ENCODE assay signal across 3 cellular contexts in the genomic region with DNA sequence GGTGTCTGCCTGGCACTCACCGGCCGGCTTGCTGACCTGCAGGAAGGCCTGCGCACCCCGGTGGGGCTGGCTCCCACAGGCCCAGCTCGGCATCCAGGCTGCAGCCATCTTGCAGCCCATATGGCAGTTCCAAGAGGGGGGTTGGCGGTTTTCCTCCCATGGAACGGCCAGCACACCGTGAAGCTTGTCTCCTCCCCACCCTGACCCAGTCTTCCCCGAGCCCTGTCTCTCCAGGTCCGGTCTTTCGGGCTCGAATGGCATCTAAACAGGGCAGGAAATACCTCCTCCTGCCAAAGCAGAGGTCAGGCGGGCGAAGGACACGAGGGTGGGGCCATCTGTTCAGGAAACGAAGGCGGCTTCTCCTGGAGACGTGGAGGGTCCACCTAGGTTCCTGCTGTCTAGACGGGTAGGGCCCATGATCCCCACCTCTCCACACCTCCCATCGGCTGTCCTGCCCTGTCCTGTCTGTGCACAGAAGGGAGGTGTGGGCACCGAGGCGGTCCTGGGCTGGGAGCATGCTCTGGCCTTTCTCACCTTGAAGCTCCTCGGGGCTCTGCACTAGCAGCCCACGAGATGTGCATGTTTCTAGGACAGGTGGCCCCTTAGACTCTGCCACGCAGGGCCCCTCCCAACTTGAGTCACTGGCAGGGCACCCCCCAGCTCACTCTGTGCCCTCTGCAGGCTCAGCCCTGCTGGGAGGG.
TF ChIP-seq lines count a peak whose summit lies in the region.

No MANE protein-coding gene starts in this region.

TF ChIP-seq in SK-N-SH treated with all-trans-retinoic acid at 6 μM for 48 hours, 23 proteins besides CTCF, POLR2A, EP300 and RAD21:
- TF ChIP-seq, protein P1, sequence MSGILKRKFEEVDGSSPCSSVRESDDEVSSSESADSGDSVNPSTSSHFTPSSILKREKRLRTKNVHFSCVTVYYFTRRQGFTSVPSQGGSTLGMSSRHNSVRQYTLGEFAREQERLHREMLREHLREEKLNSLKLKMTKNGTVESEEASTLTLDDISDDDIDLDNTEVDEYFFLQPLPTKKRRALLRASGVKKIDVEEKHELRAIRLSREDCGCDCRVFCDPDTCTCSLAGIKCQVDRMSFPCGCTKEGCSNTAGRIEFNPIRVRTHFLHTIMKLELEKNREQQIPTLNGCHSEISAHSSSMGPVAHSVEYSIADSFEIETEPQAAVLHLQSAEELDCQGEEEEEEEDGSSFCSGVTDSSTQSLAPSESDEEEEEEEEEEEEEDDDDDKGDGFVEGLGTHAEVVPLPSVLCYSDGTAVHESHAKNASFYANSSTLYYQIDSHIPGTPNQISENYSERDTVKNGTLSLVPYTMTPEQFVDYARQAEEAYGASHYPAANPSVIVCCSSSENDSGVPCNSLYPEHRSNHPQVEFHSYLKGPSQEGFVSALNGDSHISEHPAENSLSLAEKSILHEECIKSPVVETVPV (CRISPR knock-in tag; IDR thresholded peaks at IDR 0.05): no peak
- TF ChIP-seq ISL1 (CRISPR knock-in tag; IDR thresholded peaks at IDR 0.05): no peak

TF ChIP-seq in SK-N-SH, 30 proteins besides CTCF, POLR2A, EP300 and RAD21:
- TF ChIP-seq FOXJ3 (CRISPR knock-in tag; IDR thresholded peaks at IDR 0.05) (no peak), TAF1 (IDR thresholded peaks at IDR 0.05; ENCODE audit: borderline replicate concordance, low read depth, low read length) (no peak), SMC3 (IDR thresholded peaks at IDR 0.05; ENCODE audit: low read depth, low read length) (no peak), GATA2 (CRISPR knock-in tag; IDR thresholded peaks at IDR 0.05) (no peak), TEAD4 (IDR thresholded peaks at IDR 0.05; ENCODE audit: borderline replicate concordance, insufficient read depth) (no peak), ELF1 (IDR thresholded peaks at IDR 0.05) (no peak), USF1 (IDR thresholded peaks at IDR 0.05; ENCODE audit: borderline replicate concordance, low read depth) (no peak), POLR2AphosphoS5 (IDR thresholded peaks at IDR 0.05; ENCODE audit: low read depth, low read length) (no peak)
- TF ChIP-seq, protein P2, sequence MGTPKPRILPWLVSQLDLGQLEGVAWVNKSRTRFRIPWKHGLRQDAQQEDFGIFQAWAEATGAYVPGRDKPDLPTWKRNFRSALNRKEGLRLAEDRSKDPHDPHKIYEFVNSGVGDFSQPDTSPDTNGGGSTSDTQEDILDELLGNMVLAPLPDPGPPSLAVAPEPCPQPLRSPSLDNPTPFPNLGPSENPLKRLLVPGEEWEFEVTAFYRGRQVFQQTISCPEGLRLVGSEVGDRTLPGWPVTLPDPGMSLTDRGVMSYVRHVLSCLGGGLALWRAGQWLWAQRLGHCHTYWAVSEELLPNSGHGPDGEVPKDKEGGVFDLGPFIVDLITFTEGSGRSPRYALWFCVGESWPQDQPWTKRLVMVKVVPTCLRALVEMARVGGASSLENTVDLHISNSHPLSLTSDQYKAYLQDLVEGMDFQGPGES (IDR thresholded peaks at IDR 0.05; ENCODE audit: low read depth, low read length): no peak
- TF ChIP-seq, protein P3, sequence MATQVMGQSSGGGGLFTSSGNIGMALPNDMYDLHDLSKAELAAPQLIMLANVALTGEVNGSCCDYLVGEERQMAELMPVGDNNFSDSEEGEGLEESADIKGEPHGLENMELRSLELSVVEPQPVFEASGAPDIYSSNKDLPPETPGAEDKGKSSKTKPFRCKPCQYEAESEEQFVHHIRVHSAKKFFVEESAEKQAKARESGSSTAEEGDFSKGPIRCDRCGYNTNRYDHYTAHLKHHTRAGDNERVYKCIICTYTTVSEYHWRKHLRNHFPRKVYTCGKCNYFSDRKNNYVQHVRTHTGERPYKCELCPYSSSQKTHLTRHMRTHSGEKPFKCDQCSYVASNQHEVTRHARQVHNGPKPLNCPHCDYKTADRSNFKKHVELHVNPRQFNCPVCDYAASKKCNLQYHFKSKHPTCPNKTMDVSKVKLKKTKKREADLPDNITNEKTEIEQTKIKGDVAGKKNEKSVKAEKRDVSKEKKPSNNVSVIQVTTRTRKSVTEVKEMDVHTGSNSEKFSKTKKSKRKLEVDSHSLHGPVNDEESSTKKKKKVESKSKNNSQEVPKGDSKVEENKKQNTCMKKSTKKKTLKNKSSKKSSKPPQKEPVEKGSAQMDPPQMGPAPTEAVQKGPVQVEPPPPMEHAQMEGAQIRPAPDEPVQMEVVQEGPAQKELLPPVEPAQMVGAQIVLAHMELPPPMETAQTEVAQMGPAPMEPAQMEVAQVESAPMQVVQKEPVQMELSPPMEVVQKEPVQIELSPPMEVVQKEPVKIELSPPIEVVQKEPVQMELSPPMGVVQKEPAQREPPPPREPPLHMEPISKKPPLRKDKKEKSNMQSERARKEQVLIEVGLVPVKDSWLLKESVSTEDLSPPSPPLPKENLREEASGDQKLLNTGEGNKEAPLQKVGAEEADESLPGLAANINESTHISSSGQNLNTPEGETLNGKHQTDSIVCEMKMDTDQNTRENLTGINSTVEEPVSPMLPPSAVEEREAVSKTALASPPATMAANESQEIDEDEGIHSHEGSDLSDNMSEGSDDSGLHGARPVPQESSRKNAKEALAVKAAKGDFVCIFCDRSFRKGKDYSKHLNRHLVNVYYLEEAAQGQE (IDR thresholded peaks at IDR 0.05; ENCODE audit: low read depth, low read length): no peak
- TF ChIP-seq, protein P4, sequence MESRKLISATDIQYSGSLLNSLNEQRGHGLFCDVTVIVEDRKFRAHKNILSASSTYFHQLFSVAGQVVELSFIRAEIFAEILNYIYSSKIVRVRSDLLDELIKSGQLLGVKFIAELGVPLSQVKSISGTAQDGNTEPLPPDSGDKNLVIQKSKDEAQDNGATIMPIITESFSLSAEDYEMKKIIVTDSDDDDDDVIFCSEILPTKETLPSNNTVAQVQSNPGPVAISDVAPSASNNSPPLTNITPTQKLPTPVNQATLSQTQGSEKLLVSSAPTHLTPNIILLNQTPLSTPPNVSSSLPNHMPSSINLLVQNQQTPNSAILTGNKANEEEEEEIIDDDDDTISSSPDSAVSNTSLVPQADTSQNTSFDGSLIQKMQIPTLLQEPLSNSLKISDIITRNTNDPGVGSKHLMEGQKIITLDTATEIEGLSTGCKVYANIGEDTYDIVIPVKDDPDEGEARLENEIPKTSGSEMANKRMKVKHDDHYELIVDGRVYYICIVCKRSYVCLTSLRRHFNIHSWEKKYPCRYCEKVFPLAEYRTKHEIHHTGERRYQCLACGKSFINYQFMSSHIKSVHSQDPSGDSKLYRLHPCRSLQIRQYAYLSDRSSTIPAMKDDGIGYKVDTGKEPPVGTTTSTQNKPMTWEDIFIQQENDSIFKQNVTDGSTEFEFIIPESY (IDR thresholded peaks at IDR 0.05; ENCODE audit: borderline replicate concordance, low read depth): no peak

TF ChIP-seq in GM12878, 131 proteins besides CTCF, POLR2A, EP300 and RAD21:
- TF ChIP-seq PRDM15 (CRISPR knock-in tag; IDR thresholded peaks at IDR 0.05) (no peak), ZNF384 (IDR thresholded peaks at IDR 0.05; ENCODE audit: borderline replicate concordance, low read depth, low read length) (no peak), SMAD1 (IDR thresholded peaks at IDR 0.05; ENCODE audit: low read depth, partially characterized antibody) (no peak), GATAD2B (conservative IDR thresholded peaks at IDR 0.05; ENCODE audit: low read depth) (no peak)
TF ChIP-seq in GM12878: peak in this region for 0.
